ENCODE assay signal across 8 cellular contexts in the genomic region with DNA sequence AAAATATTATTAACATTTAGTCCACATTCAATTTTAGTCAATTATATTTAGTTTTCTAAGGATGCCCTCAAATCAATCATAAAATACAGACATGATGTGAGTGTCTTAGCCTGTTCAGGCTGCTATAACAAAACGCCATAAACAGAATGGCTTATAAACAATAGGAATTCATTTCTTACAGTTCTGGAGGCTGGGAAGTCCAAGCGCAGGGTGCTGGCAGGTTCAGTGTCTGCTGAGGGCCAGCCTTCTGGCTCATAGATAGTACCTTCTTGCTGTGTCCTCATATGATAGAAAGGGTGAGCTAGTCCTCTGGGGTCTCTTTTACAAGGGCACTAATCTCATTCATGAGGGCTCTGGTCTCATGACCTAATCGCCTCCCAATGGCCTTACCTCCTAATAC. TPM values are rescaled to one million over a fixed set of nuclear protein-coding genes. Genes with fewer than 3 reads are reported as not detected.
"Had no signal": no experiment of that assay in that cellular context is flagged by ENCODE, and none has a peak within 500 bp of the region (broad histone marks: within the 10 kb centered on the region; RNA-seq: fewer than 3 reads in every experiment).

No MANE protein-coding gene starts in this region.

- ATAC-seq: GM12878 had no signal

- DNase-seq: GDM1, GF-D8 had no signal

- FAIRE-seq: G401.6, GM12878, GM12891, GM12892, GM18507, GM19239 had no signal

- H3K4me3 ChIP-seq: GM12878 had no signal

RNA-seq across cellular contexts. Expression of a gene that starts 35.0 kb away (rescaled TPM):
- total RNA-seq: GM12878 had no signal
